In the genomic region with DNA sequence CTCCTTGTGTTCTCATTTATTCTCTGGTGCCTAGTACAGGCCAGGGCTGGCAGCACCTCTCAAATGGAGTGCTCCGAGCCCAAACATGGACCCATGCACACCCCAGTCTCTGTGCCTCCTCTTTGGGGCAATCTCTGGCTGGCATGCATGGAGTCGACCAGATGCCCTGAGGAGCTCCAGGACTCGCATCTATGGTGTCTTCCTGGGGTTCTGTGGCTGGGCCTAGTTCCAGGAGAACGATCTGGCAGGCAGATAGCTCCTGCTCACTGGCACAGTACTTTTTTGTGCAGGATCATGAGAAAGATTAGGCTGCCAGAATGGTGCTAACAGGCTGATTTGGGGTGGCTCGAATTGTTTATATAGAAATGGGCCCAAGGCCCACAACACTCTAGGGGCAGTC, we compare ENCODE assay signal across 22 cellular contexts.
"Had no signal": no experiment of that assay in that cellular context is flagged by ENCODE, and none has a peak within 500 bp of the region (broad histone marks: within the 10 kb centered on the region; RNA-seq: fewer than 3 reads in every experiment).

No MANE protein-coding gene starts in this region.

- DNase-seq: activated CD4-positive, alpha-beta memory T cell treated with anti-CD3 and anti-CD28 coated beads, Interleukin-2, amount 10 ng/mL, durations not matched to agents 7 days and 5 days; activated CD4-positive, alpha-beta T cell treated with anti-CD3 and anti-CD28 coated beads, Interleukin-2, amount 50 U/mL, for 1 hour; activated CD4-positive, CD25-positive, alpha-beta regulatory T cell; activated CD8-positive, alpha-beta memory T cell treated with anti-CD3 and anti-CD28 coated beads, Interleukin-2, amount 50 U/mL, for 4 hours; activated gamma-delta T cell treated with Interleukin-2 at 50 U/mL for 16 hours; activated naive CD4-positive, alpha-beta T cell treated with anti-CD3 and anti-CD28 coated beads, Interleukin-2, amount 10 ng/mL, durations not matched to agents 7 days and 5 days; activated naive CD8-positive, alpha-beta T cell treated with anti-CD3 and anti-CD28 coated beads for 36 hours; activated T-cell treated with anti-CD3 and anti-CD28 coated beads, Interleukin-2, amount 50 U/mL, for 72 hours; Karpas-422; NCI-H1048; NCI-H1417 treated with DMSO at 0.1 percent for 48 hours; NCI-H1694; NCI-H2029; NCI-H2107; NCI-H2171 treated with DMSO at 0.1 percent for 48 hours; NCI-H510A treated with DMSO at 0.1 percent for 48 hours; NCI-H69; SHP77 treated with DMSO at 0.1 percent for 48 hours; T-helper 1 cell had no signal

- H3K4me1 ChIP-seq: breast epithelium, Peyer's patch had no signal

- H3K27ac ChIP-seq: breast epithelium, Peyer's patch, VCaP had no signal

- H3K27me3 ChIP-seq: Peyer's patch had no signal

- ATAC-seq: activated T-cell treated with anti-CD3 and anti-CD28 coated beads, Interleukin-2, amount 50 U/mL, for 72 hours had no signal

- H3K36me3 ChIP-seq: breast epithelium, Peyer's patch had no signal

- H3K4me3 ChIP-seq: breast epithelium, Peyer's patch had no signal

- H3K9me3 ChIP-seq: breast epithelium, Peyer's patch had no signal
